16 cellular contexts compared by ENCODE assay signal in the genomic region with DNA sequence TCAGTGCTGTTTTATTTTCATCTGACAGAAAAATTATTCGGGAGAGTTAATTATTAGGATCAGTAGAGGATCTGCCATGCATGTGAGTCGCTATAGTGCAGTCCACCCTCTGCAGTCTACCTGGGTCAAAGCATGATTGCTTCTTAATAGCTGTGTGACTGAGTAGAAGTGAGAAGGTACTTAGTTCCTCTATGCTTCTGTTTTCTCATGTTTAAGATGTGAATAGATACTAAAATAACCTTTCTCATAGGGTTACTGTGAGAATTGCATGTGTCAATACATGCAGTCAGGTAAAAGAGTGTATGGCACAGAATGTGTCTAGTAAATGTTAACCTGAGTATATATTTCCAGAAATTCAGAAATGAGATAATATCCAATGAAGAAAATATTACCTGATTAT.
"Had no signal": no experiment of that assay in that cellular context is flagged by ENCODE, and none has a peak within 500 bp of the region (broad histone marks: within the 10 kb centered on the region; RNA-seq: fewer than 3 reads in every experiment).

No MANE protein-coding gene starts in this region.

- FAIRE-seq: keratinocyte had no signal

- ATAC-seq: effector memory CD8-positive, alpha-beta T cell; gastrocnemius medialis; left cardiac atrium; psoas muscle; right lobe of liver; stimulated activated memory B cell treated with anti-CD40 and anti-IgM and Interleukin-4, amounts not matched to agents 10 μg/mL and 1 μg/mL and 100 μg/mL, for 72 hours; upper lobe of right lung had no signal

- DNase-seq: effector memory CD8-positive, alpha-beta T cell; gastrocnemius medialis; glutamatergic neuron; left cardiac atrium; left ventricle myocardium inferior; mesenchymal stem cell; naive B cell; occipital lobe; psoas muscle; retina; right lobe of liver; stimulated activated CD4-positive, alpha-beta T cell treated with anti-CD3 and anti-CD28 coated beads, Interleukin-4, amount 100 ng/mL, for 1 hour; tibial artery; upper lobe of right lung had no signal
